Comparison of ENCODE assay signal across 10 cellular contexts in the genomic region with DNA sequence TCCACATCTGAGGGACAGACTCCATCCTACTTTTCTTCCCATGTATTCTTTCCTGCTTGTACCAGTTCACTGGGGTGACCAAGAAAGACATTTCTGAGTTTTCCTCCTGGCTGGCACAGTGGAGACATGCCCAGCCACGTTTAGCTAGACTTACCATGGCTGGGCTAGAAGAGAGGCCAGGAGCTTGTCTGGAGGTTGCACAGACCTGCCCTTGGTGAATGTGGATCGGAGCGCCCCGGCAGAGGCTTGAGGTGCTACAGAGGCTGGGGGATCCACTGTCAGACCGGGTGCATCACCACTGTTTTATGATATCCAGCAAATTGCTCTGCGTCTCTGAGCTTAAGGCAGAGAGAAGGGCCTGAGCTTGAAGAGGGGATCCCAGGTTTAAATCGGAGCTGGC. TPM values are rescaled to one million over a fixed set of nuclear protein-coding genes. Genes with fewer than 3 reads are reported as not detected.
DNase-seq lines count a peak whose midpoint lies in the region; ATAC-seq and TF ChIP-seq lines count a peak whose summit lies in the region.
"Had no signal": no experiment of that assay in that cellular context is flagged by ENCODE, and none has a peak within 500 bp of the region (broad histone marks: within the 10 kb centered on the region; RNA-seq: fewer than 3 reads in every experiment).

No MANE protein-coding gene starts in this region.

- ATAC-seq in activated B cell treated with CpG ODN at 0.5 μM for 24 hours (ENCODE audit: low read depth), result no peak
- ATAC-seq in HG03520 (IDR thresholded peaks at IDR 0.05; ENCODE audit: unreplicated experiment), result no peak
- ATAC-seq in GM18867 (IDR thresholded peaks at IDR 0.05; ENCODE audit: unreplicated experiment), result no peak

- H3K4me3 ChIP-seq in DOHH2 (ENCODE audit: low read length) (peak overlapping the region; percentile 93), esophagus muscularis mucosa (peak overlapping the region; percentile 30 to 97 (median 65)), rectal smooth muscle tissue (ENCODE audit: low read length) (no peak overlapping the region)

- H3K27ac ChIP-seq in DOHH2 (ENCODE audit: low read depth, low read length), result peak overlapping the region; percentile 60
- peak overlapping the region; percentile 97 to 99 (median 98) for H3K27ac ChIP-seq in esophagus muscularis mucosa (replicated peaks in 1 of 4)
- peak overlapping the region; percentile 78 for H3K27ac ChIP-seq in rectal smooth muscle tissue (ENCODE audit: low read depth, low read length)

- peaks cover 91% of the 10 kb centered on the region for H3K79me2 ChIP-seq in DOHH2 (ENCODE audit: control insufficient read depth, low read length)

- H3F3A ChIP-seq in DOHH2 (ENCODE audit: control insufficient read depth, insufficient read depth), result peaks cover 6% of the 10 kb centered on the region; the same call in 1 of the 2 replicates

- H3K4me1 ChIP-seq in DOHH2 (ENCODE audit: control insufficient read depth, low read length) (peaks cover 76% of the 10 kb centered on the region), esophagus muscularis mucosa (peaks cover 51 to 89% (median 86%) of the 10 kb centered on the region in 4 donors), rectal smooth muscle tissue (ENCODE audit: control insufficient read depth, insufficient read depth, low read length) (peaks cover 37% of the 10 kb centered on the region)

- H3K36me3 ChIP-seq in DOHH2 (ENCODE audit: control insufficient read depth, low read length) (peaks cover 74% of the 10 kb centered on the region), esophagus muscularis mucosa (no peaks in the 10 kb centered on the region), rectal smooth muscle tissue (ENCODE audit: control insufficient read depth, insufficient read depth, low read length) (no peaks in the 10 kb centered on the region)

- no peaks in the 10 kb centered on the region for H3K9me3 Mint-ChIP-seq in activated B cell treated with CpG ODN at 0.5 μM for 24 hours

- H3K27me3 Mint-ChIP-seq in activated B cell treated with CpG ODN at 0.5 μM for 24 hours, result no peaks in the 10 kb centered on the region

- no peak for TF ChIP-seq CTCF in DOHH2 (IDR thresholded peaks at IDR 0.05; ENCODE audit: low read depth, low read length, poor library complexity, severe bottlenecking)
- no peak for TF ChIP-seq CTCF in activated B cell treated with CpG ODN at 0.5 μM for 24 hours (IDR thresholded peaks at IDR 0.05)
- no peak for TF ChIP-seq CTCF in esophagus muscularis mucosa (IDR thresholded peaks at IDR 0.05)

- H4K20me1 ChIP-seq in DOHH2 (ENCODE audit: control insufficient read depth, insufficient read depth, low read depth, low read length), result peaks cover 37% of the 10 kb centered on the region

- CTCF ChIA-PET in activated B cell treated with CpG ODN at 0.5 μM for 24 hours (lab: Charles Lee), result interaction anchor here (0.7 to 5.0 kb wide), 6 partner anchors 42 to 138 kb away, joined by 3 to 76 read pairs (median 4); no protein-coding TSS in a partner anchor

- DNase-seq in activated B cell treated with CpG ODN at 0.5 μM for 24 hours (no peak), esophagus muscularis mucosa (ENCODE audit: extremely low spot score) (no peak), SKM-1 treated with dmso at 0.1 percent for 144 hours (lab: John Stamatoyannopoulos, UW; ENCODE audit: unreplicated experiment) (no peak), NCI-H510A treated with DMSO at 0.1 percent for 48 hours (lab: John Stamatoyannopoulos, UW) (no peak)
- DNase-seq: midbrain, NCI-H2171 had no signal

- peak overlapping the region; percentile 2 for H3K9ac ChIP-seq in rectal smooth muscle tissue (ENCODE audit: low read length)

- H3K4me3 Mint-ChIP-seq in activated B cell treated with CpG ODN at 0.5 μM for 24 hours, result peak overlapping the region; percentile 88

- no peaks in the 10 kb centered on the region for H3K27me3 ChIP-seq in DOHH2 (ENCODE audit: control insufficient read depth, low read length)
- H3K27me3 ChIP-seq in esophagus muscularis mucosa, result no peaks in the 10 kb centered on the region
- H3K27me3 ChIP-seq in rectal smooth muscle tissue (ENCODE audit: control insufficient read depth, insufficient read depth, low read length), result no peaks in the 10 kb centered on the region

- H3K4me2 ChIP-seq in DOHH2 (ENCODE audit: low read length), result peak overlapping the region; percentile 93

- TF ChIP-seq POLR2A in esophagus muscularis mucosa (IDR thresholded peaks at IDR 0.05; ENCODE audit: low read depth), result no peak

- 44% methylated on average over 7 of the region's 7 CpGs for WGBS in esophagus muscularis mucosa

- H3K9me2 ChIP-seq in DOHH2 (replicated peaks; ENCODE audit: control insufficient read depth, low read length), result no peaks in the 10 kb centered on the region

- intact Hi-C loops in activated B cell treated with CpG ODN at 0.5 μM for 24 hours (cut with micrococcal nuclease), result loop anchor here (5.0 to 10.0 kb wide), 3 partner anchors 35 to 237 kb away; a partner anchor contains a TSS
- intact Hi-C loops in esophagus muscularis mucosa (cut with DNase I), result loop anchor here (5.0 kb wide), 1 partner anchor 75 kb away; no protein-coding TSS in a partner anchor

- H3K36me3 Mint-ChIP-seq in activated B cell treated with CpG ODN at 0.5 μM for 24 hours (ENCODE audit: low read depth), result peaks cover 64% of the 10 kb centered on the region

- H3K27ac Mint-ChIP-seq in activated B cell treated with CpG ODN at 0.5 μM for 24 hours, result peak overlapping the region; percentile 90

- H3K9me3 ChIP-seq in DOHH2 (ENCODE audit: control insufficient read depth, insufficient read depth, low read length) (no peaks in the 10 kb centered on the region), esophagus muscularis mucosa (no peaks in the 10 kb centered on the region)

- H3K4me1 Mint-ChIP-seq in activated B cell treated with CpG ODN at 0.5 μM for 24 hours, result peaks cover 87% of the 10 kb centered on the region

- POLR2A ChIA-PET in activated B cell treated with CpG ODN at 0.5 μM for 24 hours (lab: Charles Lee), result interaction anchor here (0.7 to 6.0 kb wide), 22 partner anchors 15 to 143 kb away, joined by 3 to 90 read pairs (median 5); a partner anchor contains a TSS

- no peak for TF ChIP-seq EP300 in esophagus muscularis mucosa (IDR thresholded peaks at IDR 0.05)

RNA-seq across cellular contexts. Expression of a gene that starts 3.5 kb away (rescaled TPM):
- total RNA-seq in activated B cell treated with CpG ODN at 0.5 μM for 24 hours (176 and 202 TPM in 2 replicates), esophagus muscularis mucosa (100 to 1,000 TPM in 3 of 4 donors, 10 to 100 TPM in 1; 72.7 to 167 (median 116) TPM)

RNA-seq across cellular contexts. Expression of a gene that starts 48.7 kb away (rescaled TPM):
- total RNA-seq in activated B cell treated with CpG ODN at 0.5 μM for 24 hours (61.0 and 68.3 TPM in 2 replicates), esophagus muscularis mucosa (10 to 100 TPM; 49.7 to 68.8 (median 64.0) TPM)
